In genomic region chrX:20461576-20461975, GRCh38 we compare ENCODE assay signal across 15 cellular contexts.
DNase-seq lines count a peak whose midpoint lies in the region; ATAC-seq and TF ChIP-seq lines count a peak whose summit lies in the region.
"Had no signal": no experiment of that assay in that cellular context is flagged by ENCODE, and none has a peak within 500 bp of the region (broad histone marks: within the 10 kb centered on the region; RNA-seq: fewer than 3 reads in every experiment).

No MANE protein-coding gene starts in this region.

- no peaks in the 10 kb centered on the region for H3K9me3 ChIP-seq in PC-3 (ENCODE audit: low read length)
- no peaks in the 10 kb centered on the region for H3K9me3 ChIP-seq in vagina
- H3K9me3 ChIP-seq: thoracic aorta had no signal

- no peaks in the 10 kb centered on the region for H3F3A ChIP-seq in PC-3 (ENCODE audit: low read length, unreplicated experiment)

- no peaks in the 10 kb centered on the region for H4K20me1 ChIP-seq in PC-3 (ENCODE audit: low read length)

- DNase-seq in GM04503 (ENCODE audit: low read depth) (peak; percentile 34), PC-3 (peak; percentile 25), epithelial cell of proximal tubule (ENCODE audit: low read depth) (peak; percentile 81), renal cortical epithelial cell (ENCODE audit: low read depth) (peak; percentile 92), ureter (ENCODE audit: low spot score) (no peak), vagina (ENCODE audit: extremely low spot score in 2 of 2) (no peak)
- DNase-seq in activated T-cell treated with anti-CD3 and anti-CD28 coated beads, Interleukin-2, amount 50 U/mL, for 72 hours, result no peak
- no peak for DNase-seq in stimulated activated CD4-positive, alpha-beta T cell treated with anti-CD3 and anti-CD28 coated beads, Interleukin-15, amount 100 ng/mL, for 24 hours
- DNase-seq: activated CD4-positive, alpha-beta T cell treated with anti-CD3 and anti-CD28 coated beads, Interleukin-2, amount 50 U/mL, for 48 hours; COR-L47; NCI-H1105; NCI-H524 treated with DMSO at 0.1 percent for 48 hours; RPMI8226 had no signal

- H3K9me2 ChIP-seq in PC-3 (replicated peaks; ENCODE audit: low read length), result no peaks in the 10 kb centered on the region

- no peak for TF ChIP-seq POLR2A in vagina (IDR thresholded peaks at IDR 0.05)

- H3K36me3 ChIP-seq in PC-3 (ENCODE audit: low read depth, low read length) (no peaks in the 10 kb centered on the region), vagina (no peaks in the 10 kb centered on the region)
- H3K36me3 ChIP-seq: thoracic aorta had no signal

- H3K27me3 ChIP-seq in PC-3 (ENCODE audit: low read length) (no peaks in the 10 kb centered on the region), vagina (no peaks in the 10 kb centered on the region)

- H3K9ac ChIP-seq in PC-3 (ENCODE audit: low read length), result no peak overlapping the region

- H3K27me3 Mint-ChIP-seq in activated T-cell treated with anti-CD3 and anti-CD28 coated beads, Interleukin-2, amount 50 U/mL, for 72 hours (ENCODE audit: low read depth), result peaks cover 43% of the 10 kb centered on the region

- H3K9me3 Mint-ChIP-seq in activated T-cell treated with anti-CD3 and anti-CD28 coated beads, Interleukin-2, amount 50 U/mL, for 72 hours, result peaks cover under 1 to 6% of the 10 kb centered on the region in 2 donors

- H3K4me1 Mint-ChIP-seq in activated T-cell treated with anti-CD3 and anti-CD28 coated beads, Interleukin-2, amount 50 U/mL, for 72 hours (ENCODE audit: low read depth), result peaks cover 39% of the 10 kb centered on the region

- BruUV-seq in PC-3 (replicated peaks; lab: Mats Ljungman, UMichigan), result no TSS peak

- intact Hi-C loops in PC-3 (cut with micrococcal nuclease) (no loop called here), vagina (cut with DNase I) (no loop called here)

- POLR2A ChIA-PET in PC-3 (lab: Charles Lee; ENCODE audit: unreplicated experiment), result no interaction called here

- no peak overlapping the region for H3K4me3 ChIP-seq in PC-3 (ENCODE audit: low read length)
- H3K4me3 ChIP-seq in epithelial cell of proximal tubule (ENCODE audit: low read depth, low read length), result no peak overlapping the region
- H3K4me3 ChIP-seq in vagina, result no peak overlapping the region
- H3K4me3 ChIP-seq: thoracic aorta had no signal

- CTCF ChIA-PET in PC-3 (lab: Charles Lee), result no interaction called here

- H3K27ac Mint-ChIP-seq in activated T-cell treated with anti-CD3 and anti-CD28 coated beads, Interleukin-2, amount 50 U/mL, for 72 hours, result no peak overlapping the region

- H3K79me2 ChIP-seq in PC-3 (ENCODE audit: low read length), result no peaks in the 10 kb centered on the region

- TF ChIP-seq CTCF in PC-3 (conservative IDR thresholded peaks at IDR 0.05; ENCODE audit: low read depth, low read length) (no peak), epithelial cell of proximal tubule (conservative IDR thresholded peaks at IDR 0.05; ENCODE audit: low read depth, low read length) (no peak), vagina (IDR thresholded peaks at IDR 0.05) (no peak)

- H3K4me3 Mint-ChIP-seq in activated T-cell treated with anti-CD3 and anti-CD28 coated beads, Interleukin-2, amount 50 U/mL, for 72 hours, result no peak overlapping the region

- no peak overlapping the region for H2AFZ ChIP-seq in PC-3 (ENCODE audit: low read length)

- no peaks in the 10 kb centered on the region for H3K36me3 Mint-ChIP-seq in activated T-cell treated with anti-CD3 and anti-CD28 coated beads, Interleukin-2, amount 50 U/mL, for 72 hours (ENCODE audit: insufficient read depth in 2 of 2)

- ATAC-seq in PC-3, result peak; percentile 42
- no peak for ATAC-seq in activated T-cell treated with anti-CD3 and anti-CD28 coated beads, Interleukin-2, amount 50 U/mL, for 72 hours (replicated peaks in 1 of 2)
- ATAC-seq: HepG2 had no signal

- peaks cover 7% of the 10 kb centered on the region; the same call in 1 of the 2 replicates for H3K4me1 ChIP-seq in PC-3 (ENCODE audit: insufficient read depth, low read length)
- no peaks in the 10 kb centered on the region for H3K4me1 ChIP-seq in vagina

- H3K4me2 ChIP-seq in PC-3 (ENCODE audit: low read length), result no peak overlapping the region

- H3K27ac ChIP-seq in PC-3 (ENCODE audit: low read length), result peak overlapping the region; percentile 36
- H3K27ac ChIP-seq in vagina, result no peak overlapping the region
- H3K27ac ChIP-seq: thoracic aorta had no signal

Comparison
In these comparisons a context has a peak if more than half of its experiments do, and no peak if none do; other contexts are left out.
1. DNase-seq: peak in GM04503 (single experiment), PC-3 (single experiment), epithelial cell of proximal tubule (single experiment) and renal cortical epithelial cell (single experiment); none in activated T-cell treated with anti-CD3 and anti-CD28 coated beads, Interleukin-2, amount 50 U/mL, for 72 hours (0 of 2), ureter (single experiment), vagina (0 of 2) and stimulated activated CD4-positive, alpha-beta T cell treated with anti-CD3 and anti-CD28 coated beads, Interleukin-15, amount 100 ng/mL, for 24 hours (single experiment).